ENCODE assay signal across 22 cellular contexts in the genomic region with DNA sequence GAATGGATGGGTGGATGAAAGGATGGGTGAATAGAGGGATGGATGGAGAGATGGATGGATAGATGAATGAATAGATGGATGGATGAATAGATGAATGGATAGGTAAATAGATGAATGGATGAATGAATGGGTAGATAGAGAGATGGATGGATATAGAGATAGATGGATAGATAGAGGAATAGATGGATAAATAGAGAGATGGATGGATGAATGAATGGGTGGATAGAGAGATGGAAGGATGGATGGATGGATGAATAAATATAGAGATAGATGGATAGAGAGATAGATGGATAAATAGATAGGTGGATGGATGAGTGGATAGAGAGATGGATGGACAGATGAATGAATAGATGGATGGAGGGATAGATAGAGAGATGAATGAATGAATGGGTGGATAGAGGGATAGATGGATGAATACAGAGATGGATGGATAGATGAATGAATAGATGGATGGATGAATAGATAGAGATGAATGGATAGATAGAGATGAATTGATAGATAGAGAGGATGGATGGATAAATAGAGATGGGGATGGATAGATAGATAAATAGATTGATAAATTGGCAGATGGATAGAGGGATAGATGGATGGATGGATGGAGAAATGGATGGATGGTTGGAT.
DNase-seq lines count a peak whose midpoint lies in the region; ATAC-seq, FAIRE-seq and TF ChIP-seq lines count a peak whose summit lies in the region.
"Had no signal": no experiment of that assay in that cellular context is flagged by ENCODE, and none has a peak within 500 bp of the region (broad histone marks: within the 10 kb centered on the region; RNA-seq: fewer than 3 reads in every experiment).

No MANE protein-coding gene starts in this region.

- H3K4me1 ChIP-seq in HEK293 (ENCODE audit: control insufficient read depth, insufficient read depth, low read length): no peaks in the 10 kb centered on the region
- H3K4me1 ChIP-seq in H1 (replicated peaks in 1 of 4; ENCODE audit: control insufficient read depth in 3 of 4, insufficient read depth in 4 of 4, low read length in 3 of 4): no peaks in the 10 kb centered on the region; a peak in 1 of 7 replicates
- H3K4me1 ChIP-seq: BE2C, Caco-2 had no signal

- H3K27ac ChIP-seq in HEK293 (ENCODE audit: extremely low read depth, low read depth, low read length): no peak overlapping the region
- H3K27ac ChIP-seq in H1 (ENCODE audit: low read depth, low read length): no peak overlapping the region
- H3K27ac ChIP-seq: BLaER1 had no signal

- no peak overlapping the region for H4K91ac ChIP-seq in H1 (replicated peaks; ENCODE audit: insufficient read length, low read length)

- intact Hi-C loops in CD14-positive monocyte (cut with micrococcal nuclease): no loop called here

- H3K4me3 ChIP-seq in HEK293 (ENCODE audit: low read depth, low read length) (no peak overlapping the region), H1 (ENCODE audit: extremely low read depth in 1 of 4, insufficient read depth in 2 of 4, low read depth in 3 of 4, low read length in 4 of 4) (no peak overlapping the region)
- H3K4me3 ChIP-seq: BLaER1 had no signal

- no peak overlapping the region for H4K8ac ChIP-seq in H1 (ENCODE audit: extremely low read depth, insufficient read depth, low read length)

- no peak overlapping the region for H2BK15ac ChIP-seq in H1 (ENCODE audit: low read length)

- no peak overlapping the region for H3K27ac Mint-ChIP-seq in CD14-positive monocyte
- no peak overlapping the region for H3K27ac Mint-ChIP-seq in naive thymus-derived CD8-positive, alpha-beta T cell
- H3K27ac Mint-ChIP-seq: CD4-positive, alpha-beta T cell; CD8-positive, alpha-beta T cell had no signal

- H3K4me3 Mint-ChIP-seq in CD14-positive monocyte: no peak overlapping the region
- no peak overlapping the region for H3K4me3 Mint-ChIP-seq in naive thymus-derived CD8-positive, alpha-beta T cell
- H3K4me3 Mint-ChIP-seq: CD4-positive, alpha-beta T cell; CD8-positive, alpha-beta T cell had no signal

- no peak overlapping the region for H3K23ac ChIP-seq in H1 (ENCODE audit: insufficient read length)

- H3K27me3 Mint-ChIP-seq in CD14-positive monocyte (ENCODE audit: low read depth in 3 of 3): no peaks in the 10 kb centered on the region
- H3K27me3 Mint-ChIP-seq in naive thymus-derived CD8-positive, alpha-beta T cell: no peaks in the 10 kb centered on the region
- H3K27me3 Mint-ChIP-seq: CD4-positive, alpha-beta T cell had no signal

- H2AK5ac ChIP-seq in H1 (ENCODE audit: low read depth, low read length): no peak overlapping the region

- peak overlapping the region; percentile 54 for H3K56ac ChIP-seq in H1 (replicated peaks; ENCODE audit: insufficient read length, low read depth, low read length)

- no peaks in the 10 kb centered on the region for H4K20me1 ChIP-seq in H1 (replicated peaks in 1 of 2; ENCODE audit: control insufficient read depth in 1 of 2, insufficient read depth in 2 of 2, low read length in 2 of 2)
- H4K20me1 ChIP-seq: BLaER1 had no signal

- TF ChIP-seq CTCF in CD14-positive monocyte (IDR thresholded peaks at IDR 0.05) (peak; percentile 38), HEK293 (tag by site-specific recombination; IDR thresholded peaks at IDR 0.05) (no peak), H1 (IDR thresholded peaks at IDR 0.05; ENCODE audit: control extremely low read depth in 1 of 3, insufficient read depth in 1 of 3, low read depth in 1 of 3, low read length in 3 of 3) (no peak)

- H3K27me3 ChIP-seq in H1 (replicated peaks in 1 of 4; ENCODE audit: control insufficient read depth in 3 of 4, extremely low read depth in 1 of 4, insufficient read depth in 3 of 4, low read length in 3 of 4): no peaks in the 10 kb centered on the region
- H3K27me3 ChIP-seq: BLaER1 had no signal

- TF ChIP-seq POLR2A in H1 (IDR thresholded peaks at IDR 0.05; ENCODE audit: control extremely low read depth in 1 of 2, low read depth in 2 of 2, low read length in 2 of 2): no peak

- no peak for TF ChIP-seq EP300 in H1 (IDR thresholded peaks at IDR 0.05; ENCODE audit: borderline replicate concordance in 1 of 2, low read depth in 2 of 2, low read length in 2 of 2)

- H2BK12ac ChIP-seq in H1 (ENCODE audit: low read depth, low read length): no peak overlapping the region

- H2BK120ac ChIP-seq in H1 (replicated peaks; ENCODE audit: low read depth, low read length): no peak overlapping the region

- H3K9me3 ChIP-seq in HEK293 (ENCODE audit: control insufficient read depth, insufficient read depth, low read depth, low read length) (no peaks in the 10 kb centered on the region), H1 (ENCODE audit: insufficient read depth in 2 of 2, low read depth in 1 of 2, low read length in 1 of 2) (no peaks in the 10 kb centered on the region)
- H3K9me3 ChIP-seq: BE2C, Caco-2 had no signal

- no peak for DNase-seq in CD14-positive monocyte (ENCODE audit: low spot score)
- no peak for DNase-seq in H1 (ENCODE audit: low read depth in 1 of 2, low spot score in 2 of 2)
- DNase-seq in NCI-H1930 (lab: John Stamatoyannopoulos, UW): no peak
- DNase-seq in naive thymus-derived CD8-positive, alpha-beta T cell: no peak
- no peak for DNase-seq in hepatic stellate cell (ENCODE audit: low spot score)
- DNase-seq: 8988T; ACHN; BE2C; C1 segment of cervical spinal cord; Caco-2; Calu3; CD4-positive, alpha-beta T cell; CD8-positive, alpha-beta T cell; DMS79 treated with DMSO at 0.1 percent for 48 hours; GF-D8 had no signal

- H3K36me3 Mint-ChIP-seq in CD14-positive monocyte: no peaks in the 10 kb centered on the region
- no peaks in the 10 kb centered on the region for H3K36me3 Mint-ChIP-seq in naive thymus-derived CD8-positive, alpha-beta T cell
- H3K36me3 Mint-ChIP-seq: CD8-positive, alpha-beta T cell had no signal

- no peak overlapping the region for H2BK5ac ChIP-seq in H1 (ENCODE audit: low read depth, low read length)

- no peaks in the 10 kb centered on the region for H3K79me1 ChIP-seq in H1 (ENCODE audit: low read depth, low read length)

- no peak overlapping the region for H3K18ac ChIP-seq in H1 (ENCODE audit: extremely low read depth, low read length)

- H3K79me2 ChIP-seq in H1 (ENCODE audit: control insufficient read depth in 1 of 2, insufficient read depth in 2 of 2, low read length in 2 of 2): no peaks in the 10 kb centered on the region

- H3K14ac ChIP-seq in H1 (ENCODE audit: insufficient read length): no peak overlapping the region

- H3K4me1 Mint-ChIP-seq in CD14-positive monocyte: no peaks in the 10 kb centered on the region
- no peaks in the 10 kb centered on the region for H3K4me1 Mint-ChIP-seq in naive thymus-derived CD8-positive, alpha-beta T cell

- H3K9me3 Mint-ChIP-seq in CD14-positive monocyte: peaks cover 0 to 11% (median 6%) of the 10 kb centered on the region in 7 donors
- peaks cover 0 to 9% (median 0%) of the 10 kb centered on the region in 9 donors for H3K9me3 Mint-ChIP-seq in naive thymus-derived CD8-positive, alpha-beta T cell
- H3K9me3 Mint-ChIP-seq: CD4-positive, alpha-beta T cell; CD8-positive, alpha-beta T cell had no signal

- no peak overlapping the region for H3K4ac ChIP-seq in H1 (replicated peaks; ENCODE audit: insufficient read length, low read depth, low read length)

- no peak overlapping the region for H3K4me2 ChIP-seq in H1 (ENCODE audit: insufficient read depth in 1 of 2, low read depth in 2 of 2, low read length in 2 of 2)
- H3K4me2 ChIP-seq: BLaER1 had no signal

- no peak for ATAC-seq in naive thymus-derived CD8-positive, alpha-beta T cell
- ATAC-seq: CD8-positive, alpha-beta T cell had no signal

- POLR2A ChIA-PET in HEK293 (lab: Yijun Ruan, JAX) (no interaction called here), H1 (lab: Charles Lee; ENCODE audit: partially characterized antibody) (no interaction called here)
- POLR2A ChIA-PET in naive thymus-derived CD8-positive, alpha-beta T cell (lab: Charles Lee): no interaction called here

- no peak overlapping the region for H3K9ac ChIP-seq in H1 (replicated peaks in 1 of 4; ENCODE audit: extremely low read depth in 1 of 4, low read depth in 3 of 4, low read length in 3 of 4)
- H3K9ac ChIP-seq: BLaER1 had no signal

- no peak for TF ChIP-seq RAD21 in H1 (IDR thresholded peaks at IDR 0.05 in 1 of 2, conservative IDR thresholded peaks at IDR 0.05 in 1 of 2; ENCODE audit: low read depth in 2 of 2, low read length in 2 of 2)

- H3K23me2 ChIP-seq in H1 (ENCODE audit: low read depth, low read length): peaks cover 11% of the 10 kb centered on the region; the same call in 1 of the 2 replicates

- H2BK20ac ChIP-seq in H1 (ENCODE audit: low read length): no peak overlapping the region

- FAIRE-seq in H1 (lab: Jason Lieb, UNC): no peak
- FAIRE-seq: A204.1, D721Med, G401.6, GM12891, GM19239 had no signal

- H4K5ac ChIP-seq in H1 (ENCODE audit: insufficient read length, low read depth, low read length): no peak overlapping the region

- H2AFZ ChIP-seq in H1 (ENCODE audit: low read length): no peak overlapping the region

- H3K36me3 ChIP-seq in HEK293 (ENCODE audit: control insufficient read depth in 2 of 2, insufficient read depth in 1 of 2, low read length in 2 of 2) (no peaks in the 10 kb centered on the region), H1 (ENCODE audit: control insufficient read depth in 2 of 4, insufficient read depth in 4 of 4, low read length in 3 of 4) (no peaks in the 10 kb centered on the region)
- H3K36me3 ChIP-seq: BE2C, BLaER1 had no signal

- CTCF ChIA-PET in HEK293 (lab: Yijun Ruan, JAX): no interaction called here
- CTCF ChIA-PET in H1 (lab: Charles Lee; ENCODE audit: partially characterized antibody): no interaction called here

TF ChIP-seq in HEK293, 187 proteins besides CTCF, POLR2A, EP300 and RAD21:
- TF ChIP-seq ZNF366 (tag by site-specific recombination; conservative IDR thresholded peaks at IDR 0.05) (peak; percentile 93), ZBTB17 (tag by site-specific recombination; IDR thresholded peaks at IDR 0.05) (peak; percentile 72), ZNF623 (tag by site-specific recombination; IDR thresholded peaks at IDR 0.05) (no peak)

TF ChIP-seq in H1, 55 proteins besides CTCF, POLR2A, EP300 and RAD21:
- TF ChIP-seq SP4 (IDR thresholded peaks at IDR 0.05; ENCODE audit: low read length) (no peak), HDAC6 (IDR thresholded peaks at IDR 0.05; ENCODE audit: low read depth, low read length) (no peak), POLR2AphosphoS5 (IDR thresholded peaks at IDR 0.05; ENCODE audit: low read depth, low read length) (no peak), KDM4A (IDR thresholded peaks at IDR 0.05; ENCODE audit: low read depth, low read length, severe bottlenecking) (no peak), CHD1 (IDR thresholded peaks at IDR 0.05; ENCODE audit: low read depth, low read length) (no peak)
- TF ChIP-seq, protein P1, sequence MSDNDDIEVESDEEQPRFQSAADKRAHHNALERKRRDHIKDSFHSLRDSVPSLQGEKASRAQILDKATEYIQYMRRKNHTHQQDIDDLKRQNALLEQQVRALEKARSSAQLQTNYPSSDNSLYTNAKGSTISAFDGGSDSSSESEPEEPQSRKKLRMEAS (IDR thresholded peaks at IDR 0.05): no peak
